13 cellular contexts compared by ENCODE assay signal in genomic region chr4:26204911-26205368, GRCh38.
DNase-seq lines count a peak whose midpoint lies in the region; ATAC-seq and TF ChIP-seq lines count a peak whose summit lies in the region.
"Had no signal": no experiment of that assay in that cellular context is flagged by ENCODE, and none has a peak within 500 bp of the region (broad histone marks: within the 10 kb centered on the region; RNA-seq: fewer than 3 reads in every experiment).

No MANE protein-coding gene starts in this region.

- peaks cover 3% of the 10 kb centered on the region for H3K27me3 Mint-ChIP-seq in activated T-helper 17 cell treated with anti-CD3 and anti-CD28 coated beads, Interleukin-2, amount 50 U/mL, for 72 hours

- TF ChIP-seq POLR2A in NB4 (IDR thresholded peaks at IDR 0.05; ENCODE audit: extremely low read depth, insufficient read length), result no peak

- peaks cover 24% of the 10 kb centered on the region for H3K4me1 Mint-ChIP-seq in activated T-helper 17 cell treated with anti-CD3 and anti-CD28 coated beads, Interleukin-2, amount 50 U/mL, for 72 hours

- H3K36me3 Mint-ChIP-seq in activated T-helper 17 cell treated with anti-CD3 and anti-CD28 coated beads, Interleukin-2, amount 50 U/mL, for 72 hours (ENCODE audit: low read depth), result no peaks in the 10 kb centered on the region

- peaks cover 9% of the 10 kb centered on the region for H3K9me3 Mint-ChIP-seq in activated T-helper 17 cell treated with anti-CD3 and anti-CD28 coated beads, Interleukin-2, amount 50 U/mL, for 72 hours

- no peak for TF ChIP-seq CTCF in NB4 (IDR thresholded peaks at IDR 0.05; ENCODE audit: low read depth, low read length)

- H3K4me3 Mint-ChIP-seq in activated T-helper 17 cell treated with anti-CD3 and anti-CD28 coated beads, Interleukin-2, amount 50 U/mL, for 72 hours, result no peak overlapping the region

- no peak for ATAC-seq in activated T-helper 17 cell treated with anti-CD3 and anti-CD28 coated beads, Interleukin-2, amount 50 U/mL, for 72 hours (replicated peaks)
- ATAC-seq in HG03565 (IDR thresholded peaks at IDR 0.05; ENCODE audit: unreplicated experiment), result no peak
- no peak for ATAC-seq in HG02852 (IDR thresholded peaks at IDR 0.05; ENCODE audit: unreplicated experiment)

- H3K4me3 ChIP-seq in NB4 (ENCODE audit: low read depth, low read length), result no peak overlapping the region
- H3K4me3 ChIP-seq: coronary artery, HAP-1 had no signal

- peak overlapping the region; percentile 55 for H3K27ac Mint-ChIP-seq in activated T-helper 17 cell treated with anti-CD3 and anti-CD28 coated beads, Interleukin-2, amount 50 U/mL, for 72 hours

- DNase-seq in Ammon's horn (ENCODE audit: low spot score) (peak; percentile 33), NB4 (ENCODE audit: low read depth) (peak; percentile 46), medulla oblongata (ENCODE audit: extremely low spot score) (peak; percentile 43)
- DNase-seq in stimulated activated CD4-positive, alpha-beta T cell treated with anti-CD3 and anti-CD28 coated beads, Interleukin-12 subunit alpha, Interleukin-12 subunit beta, amount 100 ng/mL, for 4 hours, result no peak
- DNase-seq in activated CD4-positive, alpha-beta T cell treated with anti-CD3 and anti-CD28 coated beads for 48 hours, result no peak
- DNase-seq: GDM1; NCI-H526; stimulated activated naive CD4-positive, alpha-beta T cell treated with Interleukin-2 at 50 U/mL for 16 hours had no signal

Comparison
In these comparisons a context has a peak if more than half of its experiments do, and no peak if none do; other contexts are left out.
1. DNase-seq: peak in Ammon's horn (single experiment), NB4 (single experiment) and medulla oblongata (single experiment); none in stimulated activated CD4-positive, alpha-beta T cell treated with anti-CD3 and anti-CD28 coated beads, Interleukin-12 subunit alpha, Interleukin-12 subunit beta, amount 100 ng/mL, for 4 hours (single experiment) and activated CD4-positive, alpha-beta T cell treated with anti-CD3 and anti-CD28 coated beads for 48 hours (single experiment).